Comparison of ENCODE assay signal across 8 cellular contexts in genomic region chr3:43173949-43174348, GRCh38.
"Had no signal": no experiment of that assay in that cellular context is flagged by ENCODE, and none has a peak within 500 bp of the region (broad histone marks: within the 10 kb centered on the region; RNA-seq: fewer than 3 reads in every experiment).

No MANE protein-coding gene starts in this region.

- H2AFZ ChIP-seq: GM23248 had no signal

- DNase-seq: GM23248, H9, HCEC 1CT, IMR-90, Kasumi-1, KG1 had no signal

- H3K4me3 Mint-ChIP-seq: H9 had no signal

- H3K27ac ChIP-seq: GM23248, HL-60 had no signal

- H3K27ac Mint-ChIP-seq: H9 had no signal

- ATAC-seq: K562 had no signal

- H3K4me3 ChIP-seq: GM23248, K562 had no signal
